ENCODE assay signal across 37 cellular contexts in genomic region chr20:54879393-54879792, GRCh38.
DNase-seq lines count a peak whose midpoint lies in the region; ATAC-seq, FAIRE-seq and TF ChIP-seq lines count a peak whose summit lies in the region.
"Had no signal": no experiment of that assay in that cellular context is flagged by ENCODE, and none has a peak within 500 bp of the region (broad histone marks: within the 10 kb centered on the region; RNA-seq: fewer than 3 reads in every experiment).

No MANE protein-coding gene starts in this region.

- no peak overlapping the region for H2BK15ac ChIP-seq in IMR-90 (ENCODE audit: low read depth, low read length)

- H4K20me1 ChIP-seq in HepG2 (ENCODE audit: insufficient read depth, low read length) (no peaks in the 10 kb centered on the region), IMR-90 (ENCODE audit: insufficient read depth, low read length) (no peaks in the 10 kb centered on the region)
- H4K20me1 ChIP-seq: BLaER1; BLaER1 treated with 17β-estradiol and CSF1 and Interleukin-3, amounts not matched to agents 10 nM and 100 nM had no signal

- H3K79me2 ChIP-seq in HepG2 (ENCODE audit: insufficient read depth, low read length) = no peaks in the 10 kb centered on the region

- no peak overlapping the region for H3K23ac ChIP-seq in IMR-90 (ENCODE audit: low read depth, low read length)

- no peaks in the 10 kb centered on the region for H3K79me1 ChIP-seq in IMR-90 (ENCODE audit: low read depth in 1 of 2, low read length in 2 of 2)

- H3K27me3 ChIP-seq in HepG2 (ENCODE audit: control insufficient read depth in 1 of 2, insufficient read depth in 2 of 2, low read length in 2 of 2) = no peaks in the 10 kb centered on the region
- no peaks in the 10 kb centered on the region for H3K27me3 ChIP-seq in right lobe of liver
- no peaks in the 10 kb centered on the region for H3K27me3 ChIP-seq in IMR-90 (ENCODE audit: control insufficient read depth, insufficient read depth, low read length)
- H3K27me3 ChIP-seq: BE2C; BLaER1; BLaER1 treated with 17β-estradiol and CSF1 and Interleukin-3, amounts not matched to agents 10 nM and 100 nM had no signal

- H3K9me1 ChIP-seq in IMR-90 (ENCODE audit: insufficient read depth, low read length) = no peaks in the 10 kb centered on the region

- ATAC-seq in HepG2 = no peak
- ATAC-seq in right lobe of liver = no peak
- no peak for ATAC-seq in IMR-90 (ENCODE audit: low read depth)
- ATAC-seq in activated CD8-positive, alpha-beta memory T cell treated with anti-CD3 and anti-CD28 coated beads, Interleukin-2, amount 10 ng/mL, durations not matched to agents 7 days and 5 days = no peak
- ATAC-seq: A549; CD8-positive, alpha-beta T cell had no signal

- no peak overlapping the region for H3K14ac ChIP-seq in IMR-90 (replicated peaks; ENCODE audit: low read depth, low read length)

- H2BK120ac ChIP-seq in IMR-90 (ENCODE audit: low read depth, low read length) = no peak overlapping the region

- H4K5ac ChIP-seq in IMR-90 (ENCODE audit: low read depth, low read length) = no peak overlapping the region

- H3K27ac ChIP-seq in HepG2 (ENCODE audit: extremely low read length, insufficient read depth, low read length) (no peak overlapping the region), right lobe of liver (no peak overlapping the region), IMR-90 (ENCODE audit: insufficient read depth, low read length) (no peak overlapping the region)
- H3K27ac ChIP-seq: 22Rv1; A549; BLaER1; BLaER1 treated with 17β-estradiol and CSF1 and Interleukin-3, amounts not matched to agents 10 nM and 100 nM; C4-2B had no signal

- no peak overlapping the region for H3K27ac Mint-ChIP-seq in activated CD8-positive, alpha-beta memory T cell treated with anti-CD3 and anti-CD28 coated beads, Interleukin-2, amount 10 ng/mL, durations not matched to agents 7 days and 5 days
- H3K27ac Mint-ChIP-seq: B cell; CD14-positive monocyte; CD4-positive, alpha-beta memory T cell; CD4-positive, alpha-beta T cell; CD4-positive, CD25-positive, alpha-beta regulatory T cell; CD8-positive, alpha-beta memory T cell; CD8-positive, alpha-beta T cell had no signal

- no peak for TF ChIP-seq POLR2A in HepG2 (IDR thresholded peaks at IDR 0.05; ENCODE audit: insufficient read depth in 1 of 2, low read depth in 2 of 2, low read length in 2 of 2)
- TF ChIP-seq POLR2A in right lobe of liver (IDR thresholded peaks at IDR 0.05) = no peak
- TF ChIP-seq POLR2A in IMR-90 (IDR thresholded peaks at IDR 0.05; ENCODE audit: low read depth, low read length) = no peak

- peaks cover 12% of the 10 kb centered on the region for H3K9me3 Mint-ChIP-seq in activated CD8-positive, alpha-beta memory T cell treated with anti-CD3 and anti-CD28 coated beads, Interleukin-2, amount 10 ng/mL, durations not matched to agents 7 days and 5 days (ENCODE audit: low read depth)

- H2AK5ac ChIP-seq in IMR-90 (ENCODE audit: low read depth, low read length) = no peak overlapping the region

- WGBS in HepG2 (ENCODE audit: low lambda C conversion rate) = 27% methylated on average over 1 of the region's 1 CpG
- 45% methylated on average over 1 of the region's 1 CpG for WGBS in right lobe of liver (ENCODE audit: insufficient coverage, low coverage, low lambda C conversion rate, missing lambda C conversion rate)
- WGBS in IMR-90 (ENCODE audit: extremely low coverage in 2 of 2, insufficient read length in 1 of 2), 2 experiments = no CpG with 5 or more reads among the region's 1 CpG

- no peak overlapping the region for H2AK9ac ChIP-seq in IMR-90 (replicated peaks; ENCODE audit: low read depth, low read length, poor library complexity)

- H3K56ac ChIP-seq in IMR-90 (ENCODE audit: extremely low read depth, insufficient read depth, low read length) = no peak overlapping the region

- H3K18ac ChIP-seq in IMR-90 (ENCODE audit: low read depth, low read length) = no peak overlapping the region

- H2AFZ ChIP-seq in HepG2 (ENCODE audit: low read length) = no peak overlapping the region
- no peak overlapping the region for H2AFZ ChIP-seq in IMR-90 (replicated peaks; ENCODE audit: low read length, poor library complexity)

- FAIRE-seq in HepG2 (lab: Jason Lieb, UNC) = no peak
- peak; percentile 38 for FAIRE-seq in HTR-8/SVneo (lab: Jason Lieb, UNC)
- FAIRE-seq: A204.1, A549, D721Med had no signal

- H3K9me3 ChIP-seq in HepG2 (ENCODE audit: low read length) (peaks cover 53% of the 10 kb centered on the region), right lobe of liver (no peaks in the 10 kb centered on the region), IMR-90 (ENCODE audit: control insufficient read depth, insufficient read depth, low read length) (peaks cover 2% of the 10 kb centered on the region)
- H3K9me3 ChIP-seq: A549; BE2C; BLaER1; BLaER1 treated with 17β-estradiol and CSF1 and Interleukin-3, amounts not matched to agents 10 nM and 100 nM; Caco-2 had no signal

- CTCF ChIA-PET in HepG2 (lab: Yijun Ruan, JAX; ENCODE audit: low intra/inter-chr PET ratio, low total read pairs) (no interaction called here), IMR-90 (lab: Yijun Ruan, JAX) (no interaction called here)
- CTCF ChIA-PET in activated CD8-positive, alpha-beta memory T cell treated with anti-CD3 and anti-CD28 coated beads, Interleukin-2, amount 10 ng/mL, durations not matched to agents 7 days and 5 days (lab: Charles Lee) = no interaction called here

- BruUV-seq in HepG2 (replicated peaks; lab: Mats Ljungman, UMichigan) (no TSS peak), IMR-90 (replicated peaks; lab: Mats Ljungman, UMichigan) (no TSS peak)

- TF ChIP-seq EP300 in HepG2 (IDR thresholded peaks at IDR 0.05; ENCODE audit: low read depth in 2 of 2, low read length in 2 of 2) (no peak), HepG2 (CRISPR knock-in tag; IDR thresholded peaks at IDR 0.05; ENCODE audit: borderline replicate concordance) (no peak)

- TF ChIP-seq CTCF in HepG2 (CRISPR knock-in tag; IDR thresholded peaks at IDR 0.05) = no peak
- TF ChIP-seq CTCF in right lobe of liver (IDR thresholded peaks at IDR 0.05) = no peak
- no peak for TF ChIP-seq CTCF in IMR-90 (conservative IDR thresholded peaks at IDR 0.05; ENCODE audit: low read depth, low read length)
- peak; percentile 65 for TF ChIP-seq CTCF in subcutaneous adipose tissue (IDR thresholded peaks at IDR 0.05; ENCODE audit: low read depth)

- no peaks in the 10 kb centered on the region for H3K27me3 Mint-ChIP-seq in activated CD8-positive, alpha-beta memory T cell treated with anti-CD3 and anti-CD28 coated beads, Interleukin-2, amount 10 ng/mL, durations not matched to agents 7 days and 5 days
- H3K27me3 Mint-ChIP-seq: B cell; CD4-positive, alpha-beta memory T cell; CD4-positive, alpha-beta T cell; CD4-positive, CD25-positive, alpha-beta regulatory T cell; CD8-positive, alpha-beta memory T cell had no signal

- H3K36me3 Mint-ChIP-seq in activated CD8-positive, alpha-beta memory T cell treated with anti-CD3 and anti-CD28 coated beads, Interleukin-2, amount 10 ng/mL, durations not matched to agents 7 days and 5 days = no peaks in the 10 kb centered on the region
- H3K36me3 Mint-ChIP-seq: CD14-positive monocyte; CD4-positive, alpha-beta memory T cell; CD4-positive, CD25-positive, alpha-beta regulatory T cell; CD8-positive, alpha-beta memory T cell; CD8-positive, alpha-beta T cell had no signal

- no peak overlapping the region for H3K4me3 Mint-ChIP-seq in activated CD8-positive, alpha-beta memory T cell treated with anti-CD3 and anti-CD28 coated beads, Interleukin-2, amount 10 ng/mL, durations not matched to agents 7 days and 5 days
- H3K4me3 Mint-ChIP-seq: B cell; CD14-positive monocyte; CD4-positive, alpha-beta memory T cell; CD4-positive, alpha-beta T cell; CD4-positive, CD25-positive, alpha-beta regulatory T cell; CD8-positive, alpha-beta memory T cell; CD8-positive, alpha-beta T cell had no signal

- intact Hi-C loops in HepG2 (cut with micrococcal nuclease; ENCODE audit: unreplicated experiment) = no loop called here
- intact Hi-C loops in right lobe of liver (cut with DNase I) = no loop called here
- intact Hi-C loops in IMR-90 (cut with micrococcal nuclease) = no loop called here

- dilution Hi-C loops in IMR-90 (cut with HindIII; ENCODE audit: low sequenced_read_pairs, unreplicated experiment) = no loop called here

- H2BK5ac ChIP-seq in IMR-90 (ENCODE audit: low read depth, low read length, poor library complexity, severe bottlenecking) = no peak overlapping the region

- no peak overlapping the region for H3K4ac ChIP-seq in IMR-90 (ENCODE audit: low read depth, low read length)

- no peak overlapping the region for H3K9ac ChIP-seq in HepG2 (ENCODE audit: insufficient read depth, low read depth, low read length)
- H3K9ac ChIP-seq in IMR-90 (ENCODE audit: low read depth, low read length) = no peak overlapping the region
- H3K9ac ChIP-seq: BLaER1; BLaER1 treated with 17β-estradiol and CSF1 and Interleukin-3, amounts not matched to agents 10 nM and 100 nM had no signal

- H3K36me3 ChIP-seq in HepG2 (replicated peaks in 1 of 2; ENCODE audit: control insufficient read depth in 1 of 2, insufficient read depth in 2 of 2, low read length in 2 of 2) = no peaks in the 10 kb centered on the region
- no peaks in the 10 kb centered on the region for H3K36me3 ChIP-seq in right lobe of liver
- H3K36me3 ChIP-seq in IMR-90 (ENCODE audit: control insufficient read depth, insufficient read depth, low read length) = no peaks in the 10 kb centered on the region
- H3K36me3 ChIP-seq: BE2C; BLaER1; BLaER1 treated with 17β-estradiol and CSF1 and Interleukin-3, amounts not matched to agents 10 nM and 100 nM had no signal

- no peak overlapping the region for H4K8ac ChIP-seq in IMR-90 (ENCODE audit: low read depth in 2 of 2, low read length in 2 of 2)

- H3K4me1 Mint-ChIP-seq in activated CD8-positive, alpha-beta memory T cell treated with anti-CD3 and anti-CD28 coated beads, Interleukin-2, amount 10 ng/mL, durations not matched to agents 7 days and 5 days = no peaks in the 10 kb centered on the region
- H3K4me1 Mint-ChIP-seq: B cell; CD14-positive monocyte; CD4-positive, alpha-beta memory T cell; CD4-positive, CD25-positive, alpha-beta regulatory T cell; CD8-positive, alpha-beta memory T cell had no signal

- H2BK20ac ChIP-seq in IMR-90 (ENCODE audit: low read depth, low read length) = no peak overlapping the region

- POLR2A ChIA-PET in HepG2 (lab: Yijun Ruan, JAX) = no interaction called here
- POLR2A ChIA-PET in IMR-90 (lab: Charles Lee; ENCODE audit: unreplicated experiment) = no interaction called here

- DNase-seq in HepG2 (ENCODE audit: low spot score) (no peak), right lobe of liver (no peak), HTR-8/SVneo (ENCODE audit: insufficient read length, low spot score) (no peak), IMR-90 (no peak), COLO829 (ENCODE audit: low spot score) (no peak), HT-29 (ENCODE audit: low spot score) (no peak)
- no peak for DNase-seq in activated CD8-positive, alpha-beta memory T cell treated with anti-CD3 and anti-CD28 coated beads, Interleukin-2, amount 10 ng/mL, durations not matched to agents 7 days and 5 days
- DNase-seq: 8988T; ACHN; AML-193; BE2C; C1 segment of cervical spinal cord; Caco-2; Calu3; CD4-positive, alpha-beta memory T cell; CD4-positive, alpha-beta T cell; CD4-positive, CD25-positive, alpha-beta regulatory T cell; CD8-positive, alpha-beta memory T cell; CD8-positive, alpha-beta T cell; COR-L47; DMS 273 treated with DMSO at 0.1 percent for 48 hours; DMS153; DMS53; DMS79; DMS79 treated with DMSO at 0.1 percent for 48 hours; DND-41; EL had no signal

- no peak for TF ChIP-seq RAD21 in HepG2 (CRISPR knock-in tag; IDR thresholded peaks at IDR 0.05)
- no peak for TF ChIP-seq RAD21 in IMR-90 (IDR thresholded peaks at IDR 0.05; ENCODE audit: low read length)

- no peak overlapping the region for H3K4me3 ChIP-seq in HepG2 (replicated peaks in 1 of 3; ENCODE audit: insufficient read depth in 1 of 3, low read depth in 2 of 3, low read length in 3 of 3)
- no peak overlapping the region for H3K4me3 ChIP-seq in right lobe of liver
- H3K4me3 ChIP-seq in IMR-90 (ENCODE audit: insufficient read depth, low read depth, low read length) = no peak overlapping the region
- H3K4me3 ChIP-seq: A549; BLaER1; BLaER1 treated with 17β-estradiol and CSF1 and Interleukin-3, amounts not matched to agents 10 nM and 100 nM had no signal

- in situ Hi-C loops in HepG2 (cut with HindIII; ENCODE audit: extremely low pct_ligation_motif_present, low pct_unique_long_range_greater_than_20kb) (no loop called here), IMR-90 (cut with MboI; ENCODE audit: low sequenced_read_pairs) (no loop called here)

- H3K4me2 ChIP-seq in HepG2 (ENCODE audit: low read depth, low read length) = no peak overlapping the region
- H3K4me2 ChIP-seq in IMR-90 (ENCODE audit: low read depth, low read length) = no peak overlapping the region
- H3K4me2 ChIP-seq: A549; BLaER1; BLaER1 treated with 17β-estradiol and CSF1 and Interleukin-3, amounts not matched to agents 10 nM and 100 nM had no signal

- H3K4me1 ChIP-seq in HepG2 (ENCODE audit: insufficient read depth, low read length) (no peaks in the 10 kb centered on the region), right lobe of liver (no peaks in the 10 kb centered on the region), IMR-90 (ENCODE audit: control insufficient read depth, insufficient read depth, low read length) (no peaks in the 10 kb centered on the region)
- H3K4me1 ChIP-seq: A549; BE2C; BLaER1; BLaER1 treated with 17β-estradiol and CSF1 and Interleukin-3, amounts not matched to agents 10 nM and 100 nM; Caco-2 had no signal

- no peak overlapping the region for H4K91ac ChIP-seq in IMR-90 (ENCODE audit: insufficient read depth, low read depth, low read length)
